In the genomic region with DNA sequence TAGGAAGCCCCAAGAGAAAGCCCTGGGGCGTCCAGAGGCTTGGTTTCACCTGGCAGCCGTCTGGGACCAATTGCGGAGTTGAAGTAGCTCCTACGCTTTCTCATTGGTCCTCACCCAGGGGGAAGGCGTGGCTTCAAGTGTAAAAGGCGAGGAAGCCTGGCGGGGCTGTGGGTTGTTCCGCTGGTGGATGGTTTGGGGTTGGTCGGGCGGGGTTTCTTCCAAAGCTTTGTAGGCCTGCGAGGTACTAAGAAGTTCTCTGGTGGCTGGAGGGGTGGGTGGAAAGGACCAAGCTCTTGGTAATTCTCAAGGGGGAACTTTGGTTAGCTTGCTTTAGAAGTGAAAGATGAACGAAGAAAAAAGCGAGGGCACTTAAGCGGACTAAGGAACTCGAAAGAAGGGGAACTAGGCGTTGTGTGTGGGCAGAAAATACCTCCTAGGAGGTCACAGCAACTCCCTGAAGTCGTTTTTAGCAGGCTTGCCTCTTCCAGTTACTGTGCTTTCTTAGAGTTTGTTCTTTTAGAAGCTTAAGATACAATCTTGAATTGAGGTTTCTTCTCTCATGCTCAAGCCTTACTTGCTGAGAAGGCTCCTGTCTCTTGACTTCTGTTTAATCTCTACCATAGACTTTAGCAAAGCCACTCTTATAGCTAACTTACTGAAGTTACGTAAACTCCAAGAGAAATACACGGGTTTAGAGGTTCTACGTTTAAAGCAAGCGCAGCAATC, we compare ENCODE assay signal across 8 cellular contexts.
DNase-seq lines count a peak whose midpoint lies in the region; ATAC-seq lines count a peak whose summit lies in the region.

No MANE protein-coding gene starts in this region.

- DNase-seq in RPMI8226 (peak; percentile 77), activated gamma-delta T cell treated with Interleukin-2 at 50 U/mL for 16 hours (peak; percentile 64), medulla oblongata (ENCODE audit: extremely low spot score) (peak; percentile 72), NCI-H1105 (lab: John Stamatoyannopoulos, UW) (no peak), DMS79 treated with DMSO at 0.1 percent for 48 hours (lab: John Stamatoyannopoulos, UW) (no peak)
- peak; percentile 56 to 79 (median 66) for DNase-seq in stimulated activated naive CD4-positive, alpha-beta T cell (lab: John Stamatoyannopoulos, UW)

- ATAC-seq in GM18498 (IDR thresholded peaks at IDR 0.05; ENCODE audit: unreplicated experiment) = peak; percentile 92
- ATAC-seq in HG02763 (IDR thresholded peaks at IDR 0.05; ENCODE audit: unreplicated experiment) = peak; percentile 89

Comparison
In these comparisons a context has a peak if more than half of its experiments do, and no peak if none do; other contexts are left out.
1. DNase-seq: peak in RPMI8226 (single experiment), activated gamma-delta T cell treated with Interleukin-2 at 50 U/mL for 16 hours (single experiment), medulla oblongata (single experiment) and stimulated activated naive CD4-positive, alpha-beta T cell (6 of 6); none in NCI-H1105 (single experiment) and DMS79 treated with DMSO at 0.1 percent for 48 hours (single experiment).